Comparison of ENCODE assay signal across 10 cellular contexts in genomic region chr20:50399003-50399916, GRCh38.
DNase-seq lines count a peak whose midpoint lies in the region; TF ChIP-seq lines count a peak whose summit lies in the region.
"Had no signal": no experiment of that assay in that cellular context is flagged by ENCODE, and none has a peak within 500 bp of the region (broad histone marks: within the 10 kb centered on the region; RNA-seq: fewer than 3 reads in every experiment).

No MANE protein-coding gene starts in this region.

- H3K36me3 ChIP-seq in muscle layer of colon (ENCODE audit: insufficient read depth, low read length) (no peaks in the 10 kb centered on the region), thyroid gland (no peaks in the 10 kb centered on the region)

- 60 to 70% methylated on average over 14 to 20 of the region's 23 CpGs for WGBS in thyroid gland, 2 donors

- H3K27ac ChIP-seq in RWPE1 (0 out of 2 replicates have a peak overlapping the region, but pooled peaks have one; percentile 1), muscle layer of colon (ENCODE audit: low read depth, low read length) (peak overlapping the region; percentile 57), thyroid gland (peak overlapping the region; percentile 68)
- H3K27ac ChIP-seq: VCaP had no signal

- intact Hi-C loops in thyroid gland (cut with DNase I), result no loop called here

- H3K4me1 ChIP-seq in muscle layer of colon (ENCODE audit: insufficient read depth, low read length) (peaks cover 36% of the 10 kb centered on the region), thyroid gland (peaks cover 23 to 55% of the 10 kb centered on the region in 2 donors)

- H3K4me3 ChIP-seq in muscle layer of colon (ENCODE audit: low read depth in 1 of 2, low read length in 2 of 2) (no peak overlapping the region), thyroid gland (replicated peaks in 1 of 3) (no peak overlapping the region)

- H3K9me3 ChIP-seq in muscle layer of colon (ENCODE audit: low read length), result no peaks in the 10 kb centered on the region
- no peaks in the 10 kb centered on the region for H3K9me3 ChIP-seq in thyroid gland

- H3K27me3 ChIP-seq in muscle layer of colon (ENCODE audit: control insufficient read depth in 1 of 2, insufficient read depth in 2 of 2, low read length in 2 of 2), result no peaks in the 10 kb centered on the region
- no peaks in the 10 kb centered on the region for H3K27me3 ChIP-seq in thyroid gland

- TF ChIP-seq POLR2A in thyroid gland (IDR thresholded peaks at IDR 0.05), result no peak

- TF ChIP-seq CTCF in RWPE1 (conservative IDR thresholded peaks at IDR 0.05; ENCODE audit: low read depth) (no peak), thyroid gland (IDR thresholded peaks at IDR 0.05) (no peak)

- POLR2A ChIA-PET in RWPE1 (lab: Yijun Ruan, JAX; ENCODE audit: low non-redundant PET), result no interaction called here

- H3K9ac ChIP-seq in muscle layer of colon (ENCODE audit: low read length), result peak overlapping the region; percentile 10

- CTCF ChIA-PET in RWPE1 (lab: Yijun Ruan, JAX), result interaction anchor here (1.2 kb wide), 1 partner anchor 10 kb away, joined by 4 read pairs; no protein-coding TSS in a partner anchor

- DNase-seq in RWPE1 (ENCODE audit: low spot score) (no peak), fibroblast of peridontal ligament (ENCODE audit: extremely low read depth) (peak; percentile 30), thyroid gland (peak; percentile 90 to 94), NOMO-1 treated with dmso at 0.1 percent for 144 hours (lab: John Stamatoyannopoulos, UW; ENCODE audit: unreplicated experiment) (no peak), iPS-NIHi7 (ENCODE audit: extremely low spot score) (no peak), CD1c-positive myeloid dendritic cell (ENCODE audit: extremely low spot score) (no peak)
- DNase-seq in effector CD8-positive, alpha-beta T cell (lab: John Stamatoyannopoulos, UW), result no peak
- DNase-seq: NCI-H2081 had no signal

Comparison
In these comparisons a context has a peak if more than half of its experiments do, and no peak if none do; other contexts are left out.
1. DNase-seq: peak in fibroblast of peridontal ligament (single experiment) and thyroid gland (2 of 2); none in RWPE1 (single experiment), NOMO-1 treated with dmso at 0.1 percent for 144 hours (single experiment), iPS-NIHi7 (single experiment), effector CD8-positive, alpha-beta T cell (single experiment) and CD1c-positive myeloid dendritic cell (single experiment).
2. H3K27ac ChIP-seq: peak in every context shown above with its lines; median percentile 68 in thyroid gland; 57 in muscle layer of colon; 1 in RWPE1.